27 cellular contexts compared by ENCODE assay signal in genomic region chr2:170291474-170291873, GRCh38.
"Had no signal": no experiment of that assay in that cellular context is flagged by ENCODE, and none has a peak within 500 bp of the region (broad histone marks: within the 10 kb centered on the region; RNA-seq: fewer than 3 reads in every experiment).

No MANE protein-coding gene starts in this region.

- H3K27me3 ChIP-seq: stomach, suprapubic skin, testis, thyroid gland, tibial artery, tibial nerve, transverse colon, upper lobe of left lung, upper lobe of right lung, uterus, vagina had no signal

- ATAC-seq: stimulated activated effector memory CD8-positive, alpha-beta T cell treated with anti-CD3 and anti-CD28 coated beads, Interleukin-12 subunit alpha, Interleukin-12 subunit beta, amount 100 ng/mL, for 72 hours; stimulated activated memory B cell treated with anti-CD40 and anti-IgM and Interleukin-4, amounts not matched to agents 10 μg/mL and 1 μg/mL and 100 μg/mL, for 72 hours; stimulated activated naive B cell treated with anti-CD40 and anti-IgM and Interleukin-4, amounts not matched to agents 10 μg/mL and 1 μg/mL and 100 μg/mL, for 72 hours; stimulated activated naive CD8-positive, alpha-beta T cell treated with anti-CD3 and anti-CD28 coated beads, Interleukin-15, amount 100 ng/mL, for 72 hours; stimulated activated naive CD8-positive, alpha-beta T cell treated with anti-CD3 and anti-CD28 coated beads, Interleukin-15, Interleukin-2, amounts not matched to agents 100 U/mL and 50 U/mL, for 24 hours; upper lobe of right lung had no signal

- H3K4me1 ChIP-seq: stomach, suprapubic skin, testis, thyroid gland, tibial artery, tibial nerve, transverse colon, upper lobe of left lung, upper lobe of right lung, uterus, vagina had no signal

- H3K4me3 ChIP-seq: stomach, suprapubic skin, testis, thoracic aorta, thyroid gland, tibial artery, tibial nerve, transverse colon, upper lobe of left lung, upper lobe of right lung, uterus, vagina had no signal

- H3K36me3 ChIP-seq: stomach, suprapubic skin, thoracic aorta, thyroid gland, tibial artery, tibial nerve, transverse colon, upper lobe of left lung, upper lobe of right lung, uterus, vagina had no signal

- FAIRE-seq: urothelium cell line had no signal

- H3K27ac ChIP-seq: stomach, suprapubic skin, testis, thoracic aorta, thyroid gland, tibial artery, tibial nerve, transverse colon, upper lobe of left lung, upper lobe of right lung, uterus, vagina had no signal

- DNase-seq: stimulated activated CD4-positive, alpha-beta T cell treated with anti-CD3 and anti-CD28 coated beads, Interleukin-2, amount 100 ng/mL, for 48 hours; stimulated activated CD4-positive, alpha-beta T cell treated with anti-CD3 and anti-CD28 coated beads, Interleukin-4, amount 100 ng/mL, for 1 hour; stimulated activated CD4-positive, alpha-beta T cell treated with anti-CD3 and anti-CD28 coated beads, Interleukin-4, amount 100 ng/mL, for 24 hours; stimulated activated CD4-positive, alpha-beta T cell treated with anti-CD3 and anti-CD28 coated beads, Interleukin-4, amount 100 ng/mL, for 4 hours; stimulated activated CD8-positive, alpha-beta memory T cell treated with anti-CD3 and anti-CD28 coated beads, Interleukin-4, amount 100 ng/mL, for 48 hours; stimulated activated naive B cell treated with anti-CD40 and anti-IgM and Interleukin-4, amounts not matched to agents 10 μg/mL and 1 μg/mL and 100 μg/mL, for 72 hours; stimulated activated naive CD4-positive, alpha-beta T cell; stimulated activated naive CD4-positive, alpha-beta T cell treated with Interleukin-2 at 50 U/mL for 16 hours; stimulated activated naive CD8-positive, alpha-beta T cell treated with anti-CD3 and anti-CD28 coated beads, Interleukin-15, amount 100 ng/mL, for 72 hours; stimulated activated naive CD8-positive, alpha-beta T cell treated with anti-CD3 and anti-CD28 coated beads, Interleukin-15, Interleukin-2, amounts not matched to agents 100 U/mL and 50 U/mL, for 24 hours; stomach; substantia nigra; testis; thyroid gland; tibial artery; transverse colon; trophoblast cell; upper lobe of left lung; upper lobe of right lung; uterus had no signal

- H3K9me3 ChIP-seq: testis, thoracic aorta, thyroid gland, upper lobe of right lung, uterus, vagina had no signal
